24 cellular contexts compared by ENCODE assay signal in genomic region chr1:53143527-53143926, GRCh38. TPM values are rescaled to one million over a fixed set of nuclear protein-coding genes. Genes with fewer than 3 reads are reported as not detected.
"Had no signal": no experiment of that assay in that cellular context is flagged by ENCODE, and none has a peak within 500 bp of the region (broad histone marks: within the 10 kb centered on the region; RNA-seq: fewer than 3 reads in every experiment).

No MANE protein-coding gene starts in this region.

- H2AFZ ChIP-seq: hepatocyte, parathyroid adenoma had no signal

- FAIRE-seq: endometrium had no signal

- H3K79me2 ChIP-seq: hepatocyte, parathyroid adenoma had no signal

- H3K4me3 ChIP-seq: colonic mucosa, hepatocyte, psoas muscle, testis, tibial nerve, upper lobe of right lung, vagina had no signal

- H3K9me3 ChIP-seq: colonic mucosa, psoas muscle, testis, tibial nerve, upper lobe of right lung, vagina had no signal

- H3K36me3 ChIP-seq: colonic mucosa, tibial nerve, upper lobe of right lung, vagina had no signal

- H3K4me1 ChIP-seq: colonic mucosa, parathyroid adenoma, psoas muscle had no signal

- H3K9ac ChIP-seq: parathyroid adenoma had no signal

- ATAC-seq: foreskin keratinocyte; left colon; naive thymus-derived CD4-positive, alpha-beta T cell; psoas muscle; sciatic nerve; stimulated activated naive B cell treated with anti-CD40 and anti-IgM and Interleukin-4, amounts not matched to agents 10 μg/mL and 1 μg/mL and 100 μg/mL, for 72 hours; stimulated activated naive CD8-positive, alpha-beta T cell treated with anti-CD3 and anti-CD28 coated beads, Interleukin-15, amount 100 ng/mL, for 72 hours; upper lobe of right lung had no signal

- DNase-seq: colonic mucosa; effector memory CD4-positive, alpha-beta T cell; foreskin keratinocyte; left colon; naive thymus-derived CD4-positive, alpha-beta T cell; nephron progenitor cell; psoas muscle; retina; stimulated activated CD4-positive, alpha-beta T cell treated with anti-CD3 and anti-CD28 coated beads, Interleukin-2, amount 100 ng/mL, for 24 hours; stimulated activated CD4-positive, alpha-beta T cell treated with anti-CD3 and anti-CD28 coated beads, Interleukin-4, amount 100 ng/mL, for 4 hours; stimulated activated naive B cell treated with anti-CD40 and anti-IgM and Interleukin-4, amounts not matched to agents 10 μg/mL and 1 μg/mL and 100 μg/mL, for 72 hours; stimulated activated naive CD8-positive, alpha-beta T cell treated with anti-CD3 and anti-CD28 coated beads, Interleukin-15, amount 100 ng/mL, for 72 hours; testis; upper lobe of right lung had no signal

- H3K27ac ChIP-seq: colonic mucosa, foreskin keratinocyte, hepatocyte, parathyroid adenoma, psoas muscle, testis, upper lobe of right lung, vagina had no signal

- H3K27me3 ChIP-seq: colonic mucosa, hepatocyte, testis, tibial nerve, upper lobe of right lung, vagina had no signal

- H3K4me2 ChIP-seq: hepatocyte had no signal

RNA-seq across cellular contexts. Expression of gene SLC1A7, which starts 1.1 kb away (rescaled TPM):
- total RNA-seq: dermis microvascular lymphatic vessel endothelial cell, foreskin keratinocyte, hepatocyte, kidney epithelial cell, lung microvascular endothelial cell, skeletal muscle tissue, vagina had no signal
- polyA plus RNA-seq: foreskin keratinocyte; hepatocyte; naive thymus-derived CD4-positive, alpha-beta T cell had no signal
